ENCODE assay signal across 1 cellular context in the genomic region with DNA sequence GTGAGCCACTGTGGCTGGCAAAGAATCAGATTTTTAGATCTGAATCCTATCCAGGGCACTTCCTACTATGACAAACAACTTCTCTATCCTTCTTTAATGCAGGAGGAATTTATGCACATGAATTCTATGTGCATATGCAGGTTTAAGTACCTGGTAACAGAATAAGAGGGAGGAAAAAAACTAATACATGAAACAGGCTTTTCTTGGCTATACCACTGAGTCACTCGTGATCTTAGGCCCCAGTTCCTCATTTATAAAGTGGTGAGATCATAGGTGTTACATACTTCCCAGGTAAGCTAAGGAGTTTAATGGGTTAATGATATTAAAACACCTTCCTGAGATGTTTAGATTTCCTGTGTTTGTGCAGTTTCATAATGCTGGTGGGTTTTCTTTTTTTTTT.
TF ChIP-seq lines count a peak whose summit lies in the region.

No MANE protein-coding gene starts in this region.

TF ChIP-seq in GM12878, 131 proteins besides CTCF, POLR2A, EP300 and RAD21 (continued from another document):
- TF ChIP-seq, protein P1, sequence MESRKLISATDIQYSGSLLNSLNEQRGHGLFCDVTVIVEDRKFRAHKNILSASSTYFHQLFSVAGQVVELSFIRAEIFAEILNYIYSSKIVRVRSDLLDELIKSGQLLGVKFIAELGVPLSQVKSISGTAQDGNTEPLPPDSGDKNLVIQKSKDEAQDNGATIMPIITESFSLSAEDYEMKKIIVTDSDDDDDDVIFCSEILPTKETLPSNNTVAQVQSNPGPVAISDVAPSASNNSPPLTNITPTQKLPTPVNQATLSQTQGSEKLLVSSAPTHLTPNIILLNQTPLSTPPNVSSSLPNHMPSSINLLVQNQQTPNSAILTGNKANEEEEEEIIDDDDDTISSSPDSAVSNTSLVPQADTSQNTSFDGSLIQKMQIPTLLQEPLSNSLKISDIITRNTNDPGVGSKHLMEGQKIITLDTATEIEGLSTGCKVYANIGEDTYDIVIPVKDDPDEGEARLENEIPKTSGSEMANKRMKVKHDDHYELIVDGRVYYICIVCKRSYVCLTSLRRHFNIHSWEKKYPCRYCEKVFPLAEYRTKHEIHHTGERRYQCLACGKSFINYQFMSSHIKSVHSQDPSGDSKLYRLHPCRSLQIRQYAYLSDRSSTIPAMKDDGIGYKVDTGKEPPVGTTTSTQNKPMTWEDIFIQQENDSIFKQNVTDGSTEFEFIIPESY (IDR thresholded peaks at IDR 0.05): no peak
- TF ChIP-seq ZNF217 (IDR thresholded peaks at IDR 0.05): no peak
- TF ChIP-seq BCL11A (IDR thresholded peaks at IDR 0.05; ENCODE audit: low read depth, low read length): no peak
- no peak for TF ChIP-seq MXI1 (IDR thresholded peaks at IDR 0.05; ENCODE audit: low read depth, low read length)
- TF ChIP-seq ATF7 (IDR thresholded peaks at IDR 0.05; ENCODE audit: low read depth): peak; percentile 58; the same call in 1 of the 2 replicates
- no peak for TF ChIP-seq STAT1 (conservative IDR thresholded peaks at IDR 0.05)
- no peak for TF ChIP-seq YY1 (IDR thresholded peaks at IDR 0.05; ENCODE audit: low read depth, low read length)
- no peak for TF ChIP-seq TARDBP (IDR thresholded peaks at IDR 0.05; ENCODE audit: borderline replicate concordance)
- TF ChIP-seq, protein P2, sequence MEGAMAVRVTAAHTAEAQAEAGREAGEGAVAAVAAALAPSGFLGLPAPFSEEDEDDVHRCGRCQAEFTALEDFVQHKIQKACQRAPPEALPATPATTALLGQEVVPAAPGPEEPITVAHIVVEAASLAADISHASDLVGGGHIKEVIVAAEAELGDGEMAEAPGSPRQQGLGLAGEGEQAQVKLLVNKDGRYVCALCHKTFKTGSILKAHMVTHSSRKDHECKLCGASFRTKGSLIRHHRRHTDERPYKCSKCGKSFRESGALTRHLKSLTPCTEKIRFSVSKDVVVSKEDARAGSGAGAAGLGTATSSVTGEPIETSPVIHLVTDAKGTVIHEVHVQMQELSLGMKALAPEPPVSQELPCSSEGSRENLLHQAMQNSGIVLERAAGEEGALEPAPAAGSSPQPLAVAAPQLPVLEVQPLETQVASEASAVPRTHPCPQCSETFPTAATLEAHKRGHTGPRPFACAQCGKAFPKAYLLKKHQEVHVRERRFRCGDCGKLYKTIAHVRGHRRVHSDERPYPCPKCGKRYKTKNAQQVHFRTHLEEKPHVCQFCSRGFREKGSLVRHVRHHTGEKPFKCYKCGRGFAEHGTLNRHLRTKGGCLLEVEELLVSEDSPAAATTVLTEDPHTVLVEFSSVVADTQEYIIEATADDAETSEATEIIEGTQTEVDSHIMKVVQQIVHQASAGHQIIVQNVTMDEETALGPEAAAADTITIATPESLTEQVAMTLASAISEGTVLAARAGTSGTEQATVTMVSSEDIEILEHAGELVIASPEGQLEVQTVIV (IDR thresholded peaks at IDR 0.05; ENCODE audit: borderline replicate concordance, partially characterized antibody): no peak
- 0 out of 2 replicates have a peak, but pooled peaks have one; percentile 15 for TF ChIP-seq RUNX3 (IDR thresholded peaks at IDR 0.05; ENCODE audit: low read length)
- no peak for TF ChIP-seq MTA3 (IDR thresholded peaks at IDR 0.05; ENCODE audit: borderline replicate concordance, low read length)
- peak; percentile 37; the same call in 1 of the 2 replicates for TF ChIP-seq MTA2 (IDR thresholded peaks at IDR 0.05; ENCODE audit: low read depth)
- no peak for TF ChIP-seq PAX5 (IDR thresholded peaks at IDR 0.05; ENCODE audit: borderline replicate concordance, low read depth, low read length)
- TF ChIP-seq EZH2 (IDR thresholded peaks at IDR 0.05; ENCODE audit: borderline replicate concordance, control insufficient read depth, low read depth, low read length): no peak
- TF ChIP-seq, protein P3, sequence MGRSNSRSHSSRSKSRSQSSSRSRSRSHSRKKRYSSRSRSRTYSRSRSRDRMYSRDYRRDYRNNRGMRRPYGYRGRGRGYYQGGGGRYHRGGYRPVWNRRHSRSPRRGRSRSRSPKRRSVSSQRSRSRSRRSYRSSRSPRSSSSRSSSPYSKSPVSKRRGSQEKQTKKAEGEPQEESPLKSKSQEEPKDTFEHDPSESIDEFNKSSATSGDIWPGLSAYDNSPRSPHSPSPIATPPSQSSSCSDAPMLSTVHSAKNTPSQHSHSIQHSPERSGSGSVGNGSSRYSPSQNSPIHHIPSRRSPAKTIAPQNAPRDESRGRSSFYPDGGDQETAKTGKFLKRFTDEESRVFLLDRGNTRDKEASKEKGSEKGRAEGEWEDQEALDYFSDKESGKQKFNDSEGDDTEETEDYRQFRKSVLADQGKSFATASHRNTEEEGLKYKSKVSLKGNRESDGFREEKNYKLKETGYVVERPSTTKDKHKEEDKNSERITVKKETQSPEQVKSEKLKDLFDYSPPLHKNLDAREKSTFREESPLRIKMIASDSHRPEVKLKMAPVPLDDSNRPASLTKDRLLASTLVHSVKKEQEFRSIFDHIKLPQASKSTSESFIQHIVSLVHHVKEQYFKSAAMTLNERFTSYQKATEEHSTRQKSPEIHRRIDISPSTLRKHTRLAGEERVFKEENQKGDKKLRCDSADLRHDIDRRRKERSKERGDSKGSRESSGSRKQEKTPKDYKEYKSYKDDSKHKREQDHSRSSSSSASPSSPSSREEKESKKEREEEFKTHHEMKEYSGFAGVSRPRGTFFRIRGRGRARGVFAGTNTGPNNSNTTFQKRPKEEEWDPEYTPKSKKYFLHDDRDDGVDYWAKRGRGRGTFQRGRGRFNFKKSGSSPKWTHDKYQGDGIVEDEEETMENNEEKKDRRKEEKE (IDR thresholded peaks at IDR 0.05): no peak
- peak; percentile 74 for TF ChIP-seq SPI1 (IDR thresholded peaks at IDR 0.05; ENCODE audit: borderline replicate concordance, insufficient read depth, low read depth, low read length)
- TF ChIP-seq CBFB (IDR thresholded peaks at IDR 0.05; ENCODE audit: low read depth): no peak
- no peak for TF ChIP-seq MYC (IDR thresholded peaks at IDR 0.05; ENCODE audit: insufficient read depth, insufficient read length, insufficient replicate concordance, low read length, severe bottlenecking)
- no peak for TF ChIP-seq KLF5 (IDR thresholded peaks at IDR 0.05; ENCODE audit: partially characterized antibody)
- TF ChIP-seq SIN3A (IDR thresholded peaks at IDR 0.05; ENCODE audit: low read depth, low read length): no peak
- TF ChIP-seq, protein P4, sequence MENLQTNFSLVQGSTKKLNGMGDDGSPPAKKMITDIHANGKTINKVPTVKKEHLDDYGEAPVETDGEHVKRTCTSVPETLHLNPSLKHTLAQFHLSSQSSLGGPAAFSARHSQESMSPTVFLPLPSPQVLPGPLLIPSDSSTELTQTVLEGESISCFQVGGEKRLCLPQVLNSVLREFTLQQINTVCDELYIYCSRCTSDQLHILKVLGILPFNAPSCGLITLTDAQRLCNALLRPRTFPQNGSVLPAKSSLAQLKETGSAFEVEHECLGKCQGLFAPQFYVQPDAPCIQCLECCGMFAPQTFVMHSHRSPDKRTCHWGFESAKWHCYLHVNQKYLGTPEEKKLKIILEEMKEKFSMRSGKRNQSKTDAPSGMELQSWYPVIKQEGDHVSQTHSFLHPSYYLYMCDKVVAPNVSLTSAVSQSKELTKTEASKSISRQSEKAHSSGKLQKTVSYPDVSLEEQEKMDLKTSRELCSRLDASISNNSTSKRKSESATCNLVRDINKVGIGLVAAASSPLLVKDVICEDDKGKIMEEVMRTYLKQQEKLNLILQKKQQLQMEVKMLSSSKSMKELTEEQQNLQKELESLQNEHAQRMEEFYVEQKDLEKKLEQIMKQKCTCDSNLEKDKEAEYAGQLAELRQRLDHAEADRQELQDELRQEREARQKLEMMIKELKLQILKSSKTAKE (IDR thresholded peaks at IDR 0.05; ENCODE audit: low read depth, poor library complexity, severe bottlenecking): no peak
